ENCODE assay signal across 8 cellular contexts in genomic region chr4:112327950-112328349, GRCh38. TPM values are rescaled to one million over a fixed set of nuclear protein-coding genes. Genes with fewer than 3 reads are reported as not detected.
DNase-seq lines count a peak whose midpoint lies in the region; ATAC-seq, FAIRE-seq and TF ChIP-seq lines count a peak whose summit lies in the region.

No MANE protein-coding gene starts in this region.

- peaks cover 3% of the 10 kb centered on the region for H3K4me1 ChIP-seq in adipocyte (ENCODE audit: control insufficient read depth, insufficient read depth, low read length)
- H3K4me1 ChIP-seq in keratinocyte (ENCODE audit: control insufficient read depth, extremely low read depth, insufficient read depth, low read length) = no peaks in the 10 kb centered on the region
- no peaks in the 10 kb centered on the region for H3K4me1 ChIP-seq in uterus

- ATAC-seq in GM18861 (IDR thresholded peaks at IDR 0.05; ENCODE audit: unreplicated experiment) (peak; percentile 79), HG02970 (IDR thresholded peaks at IDR 0.05; ENCODE audit: low FRiP score, unreplicated experiment) (peak; percentile 62)

- H2AFZ ChIP-seq in keratinocyte (ENCODE audit: control insufficient read depth, low read length) = no peak overlapping the region

- H3K9ac ChIP-seq in adipocyte (ENCODE audit: low read length) (peak overlapping the region; percentile 1), keratinocyte (ENCODE audit: control insufficient read depth, extremely low read depth, insufficient read depth, low read length) (no peak overlapping the region)

- FAIRE-seq in keratinocyte (lab: Jason Lieb, UNC) = no peak

- H4K20me1 ChIP-seq in keratinocyte (ENCODE audit: control insufficient read depth, extremely low read depth, insufficient read depth, low read length) = no peaks in the 10 kb centered on the region

- dilution Hi-C loops in keratinocyte (cut with MboI; ENCODE audit: extremely low pct_ligation_motif_present, low sequenced_read_pairs) = no loop called here

- intact Hi-C loops in uterus (cut with DNase I; ENCODE audit: low total_unique reads) = no loop called here

- TF ChIP-seq CTCF in keratinocyte (optimal IDR thresholded peaks at IDR 0.05 in 1 of 3, IDR thresholded peaks at IDR 0.05 in 1 of 3, conservative IDR thresholded peaks at IDR 0.05 in 1 of 3; ENCODE audit: extremely low read depth in 1 of 3, insufficient read depth in 2 of 3, low read length in 3 of 3) (peak in 2 of 3 experiments; percentile 37 to 46), uterus (IDR thresholded peaks at IDR 0.05) (peak in 3 of 4 experiments; percentile 8 to 20 (median 12))

- no peak for TF ChIP-seq POLR2A in uterus (IDR thresholded peaks at IDR 0.05)

- H3K36me3 ChIP-seq in adipocyte (ENCODE audit: control insufficient read depth, insufficient read depth, low read length, severe bottlenecking) (peaks cover 24% of the 10 kb centered on the region), keratinocyte (ENCODE audit: control insufficient read depth in 2 of 2, extremely low read depth in 1 of 2, insufficient read depth in 2 of 2, low read length in 2 of 2) (no peaks in the 10 kb centered on the region), uterus (no peaks in the 10 kb centered on the region)

- peak overlapping the region; percentile 13 for H3K4me3 ChIP-seq in adipocyte (ENCODE audit: low read length)
- H3K4me3 ChIP-seq in keratinocyte (ENCODE audit: control insufficient read depth in 2 of 3, extremely low read depth in 1 of 3, insufficient read depth in 2 of 3, low read depth in 1 of 3, low read length in 3 of 3) = no peak overlapping the region
- no peak overlapping the region for H3K4me3 ChIP-seq in uterus

- no peaks in the 10 kb centered on the region for H3K79me2 ChIP-seq in keratinocyte (ENCODE audit: control insufficient read depth, insufficient read depth, low read length)

- no peaks in the 10 kb centered on the region for H3K27me3 ChIP-seq in adipocyte (replicated peaks; ENCODE audit: control insufficient read depth, insufficient read depth, low read length)
- no peaks in the 10 kb centered on the region for H3K27me3 ChIP-seq in keratinocyte (ENCODE audit: control insufficient read depth, extremely low read depth, insufficient read depth, low read length)
- H3K27me3 ChIP-seq in uterus = no peaks in the 10 kb centered on the region

- H3K27ac ChIP-seq in keratinocyte (ENCODE audit: control insufficient read depth, insufficient read depth, low read length) = no peak overlapping the region
- no peak overlapping the region for H3K27ac ChIP-seq in uterus

- H3K9me3 ChIP-seq in adipocyte (ENCODE audit: control insufficient read depth, low read length) (no peaks in the 10 kb centered on the region), keratinocyte (ENCODE audit: control insufficient read depth, low read depth, low read length) (no peaks in the 10 kb centered on the region), uterus (no peaks in the 10 kb centered on the region)

- DNase-seq in DMS 273 (lab: John Stamatoyannopoulos, UW; ENCODE audit: unreplicated experiment) (peak; percentile 76), NCI-H1694 (lab: John Stamatoyannopoulos, UW) (peak; percentile 84), adipocyte (ENCODE audit: low read depth) (peak; percentile 81), keratinocyte (ENCODE audit: low read depth, low spot score) (peak; percentile 23), uterus (no peak), cerebellar nuclear complex (lab: John Stamatoyannopoulos, UW) (no peak)

- H3K4me2 ChIP-seq in keratinocyte (ENCODE audit: control insufficient read depth, extremely low read depth, insufficient read depth, low read depth, low read length) = no peak overlapping the region

- H3K9me1 ChIP-seq in keratinocyte (ENCODE audit: control insufficient read depth, extremely low read depth, insufficient read depth, low read length) = no peaks in the 10 kb centered on the region

RNA-seq across cellular contexts. Expression of gene ALPK1, which starts 30.8 kb away (rescaled TPM):
- 4.2 to 5.8 TPM (median 5.5 TPM) in 3 replicates for polyA plus RNA-seq in keratinocyte
- polyA plus RNA-seq in keratinocyte (2011; ENCODE audit: low read depth) = 8.0 TPM
- polyA plus RNA-seq in keratinocyte (2011; cell fraction: cytosol; rRNA removed) = 2.1 and 3.0 TPM in 2 replicates
- polyA plus RNA-seq in keratinocyte (2011; cell fraction: nucleus; rRNA removed) = 10.2 and 10.4 TPM in 2 replicates
- polyA plus RNA-seq in keratinocyte (2012; ENCODE audit: low replicate concordance) = 3.6 and 6.9 TPM in 2 replicates
- polyA minus RNA-seq in keratinocyte = 3.3 to 14.4 TPM (median 6.7 TPM) in 3 replicates
- polyA minus RNA-seq in keratinocyte (2011; cell fraction: cytosol; rRNA and poly(A)+ RNA removed) = 2.7 TPM
- 14.0 and 32.9 TPM in 2 replicates for polyA minus RNA-seq in keratinocyte (2011; cell fraction: nucleus; rRNA and poly(A)+ RNA removed)
- 10 to 100 TPM in 3 of 4 donors, 1 to 10 TPM in 1; 6.9 to 42.2 (median 22.9) TPM for total RNA-seq in uterus

RNA-seq across cellular contexts. Expression of gene TIFA, which starts 42.2 kb away (rescaled TPM):
- 2.4 to 6.7 TPM (median 4.6 TPM) in 3 replicates for polyA plus RNA-seq in keratinocyte
- 2.7 TPM for polyA plus RNA-seq in keratinocyte (2011; ENCODE audit: low read depth)
- 1.9 and 3.9 TPM in 2 replicates for polyA plus RNA-seq in keratinocyte (2011; cell fraction: cytosol; rRNA removed)
- 1.2 and 1.5 TPM in 2 replicates for polyA plus RNA-seq in keratinocyte (2011; cell fraction: nucleus; rRNA removed)
- polyA plus RNA-seq in keratinocyte (2012; ENCODE audit: low replicate concordance) = 2.7 and 4.3 TPM in 2 replicates
- polyA minus RNA-seq in keratinocyte = 0.46 to 2.0 TPM (median 0.79 TPM) in 3 replicates
- 1.9 TPM for polyA minus RNA-seq in keratinocyte (2011; cell fraction: cytosol; rRNA and poly(A)+ RNA removed)
- 0.53 and 1.2 TPM in 2 replicates for polyA minus RNA-seq in keratinocyte (2011; cell fraction: nucleus; rRNA and poly(A)+ RNA removed)
- total RNA-seq in uterus = 10 to 100 TPM in 1 of 4 donors, 1 to 10 TPM in 3; 5.6 to 12.6 (median 7.7) TPM

Comparison
In these comparisons a context has a peak if more than half of its experiments do, and no peak if none do; other contexts are left out.
1. DNase-seq: peak in DMS 273 (single experiment), NCI-H1694 (single experiment), adipocyte (single experiment) and keratinocyte (single experiment); none in uterus (0 of 2) and cerebellar nuclear complex (0 of 2).